In the genomic region with DNA sequence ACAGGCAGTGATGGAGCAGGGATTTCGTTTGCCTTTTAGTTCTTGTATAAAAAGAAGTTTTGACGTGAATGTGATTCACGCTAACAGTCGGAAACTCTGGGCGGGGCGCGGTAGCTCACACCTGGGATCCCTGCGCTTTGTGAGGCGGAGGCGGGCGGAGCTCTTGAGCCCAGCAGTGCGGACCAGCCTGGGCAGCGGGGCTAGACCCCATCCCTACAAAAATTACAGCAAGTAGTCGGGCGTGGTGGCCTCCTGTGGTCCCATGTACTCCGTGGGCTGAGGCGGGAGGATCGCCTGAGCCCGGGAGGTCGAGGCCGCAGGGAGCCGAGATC, we compare ENCODE assay signal across 8 cellular contexts.
DNase-seq lines count a peak whose midpoint lies in the region; ATAC-seq and TF ChIP-seq lines count a peak whose summit lies in the region.
"Not testable (repeated sequence)": the region's sequence is repeated elsewhere in the genome, so short reads cannot be mapped to it uniquely, and the experiment has no call there.

No MANE protein-coding gene starts in this region.

- peak; percentile 26 for ATAC-seq in GM19043 (IDR thresholded peaks at IDR 0.05; ENCODE audit: low read depth, unreplicated experiment)
- peak; percentile 16 for ATAC-seq in GM21526 (IDR thresholded peaks at IDR 0.05; ENCODE audit: low FRiP score, unreplicated experiment)
- peak; percentile 22 for ATAC-seq in HG02852 (IDR thresholded peaks at IDR 0.05; ENCODE audit: unreplicated experiment)
- ATAC-seq in HG03354 (IDR thresholded peaks at IDR 0.05; ENCODE audit: poor library complexity, severe bottlenecking, unreplicated experiment): peak; percentile 36
- peak; percentile 42 for ATAC-seq in activated CD8-positive, alpha-beta T cell treated with anti-CD3 and anti-CD28 coated beads for 36 hours
- peak; percentile 24 to 31 for ATAC-seq in left cardiac atrium
- ATAC-seq in stimulated activated naive B cell treated with anti-CD40 and anti-IgM and Interleukin-4, amounts not matched to agents 10 μg/mL and 1 μg/mL and 100 μg/mL, for 72 hours (replicated peaks): peak; percentile 54 to 57

- H3K4me3 ChIP-seq in DOHH2 (ENCODE audit: low read length): peak overlapping the region; percentile 44; the same call in 1 of the 2 replicates

- H3K4me2 ChIP-seq in DOHH2 (ENCODE audit: low read length): not testable (repeated sequence)

- H4K20me1 ChIP-seq in DOHH2 (ENCODE audit: control insufficient read depth, insufficient read depth, low read depth, low read length): not testable (repeated sequence)

- H3K4me3 Mint-ChIP-seq in activated CD8-positive, alpha-beta T cell treated with anti-CD3 and anti-CD28 coated beads for 36 hours; stimulated activated naive B cell treated with anti-CD40 and anti-IgM and Interleukin-4, amounts not matched to agents 10 μg/mL and 1 μg/mL and 100 μg/mL, for 72 hours: not testable (repeated sequence)

- CTCF ChIA-PET in activated CD8-positive, alpha-beta T cell treated with anti-CD3 and anti-CD28 coated beads for 36 hours (lab: Charles Lee): not testable (repeated sequence)

- H3K9me3 ChIP-seq in DOHH2 (ENCODE audit: control insufficient read depth, insufficient read depth, low read length): not testable (repeated sequence)

- not testable (repeated sequence) for TF ChIP-seq CTCF in DOHH2 (IDR thresholded peaks at IDR 0.05; ENCODE audit: low read depth, low read length, poor library complexity, severe bottlenecking); activated CD8-positive, alpha-beta T cell treated with anti-CD3 and anti-CD28 coated beads for 36 hours (IDR thresholded peaks at IDR 0.05)

- not testable (repeated sequence) for H3K79me2 ChIP-seq in DOHH2 (ENCODE audit: control insufficient read depth, low read length)

- POLR2A ChIA-PET in activated CD8-positive, alpha-beta T cell treated with anti-CD3 and anti-CD28 coated beads for 36 hours (lab: Charles Lee): not testable (repeated sequence)

- not testable (repeated sequence) for H3K27ac ChIP-seq in DOHH2 (ENCODE audit: low read depth, low read length)

- H3K4me1 ChIP-seq in DOHH2 (ENCODE audit: control insufficient read depth, low read length): peaks cover 17% of the 10 kb centered on the region

- not testable (repeated sequence) for H3K36me3 ChIP-seq in DOHH2 (ENCODE audit: control insufficient read depth, low read length)

- not testable (repeated sequence) for H3F3A ChIP-seq in DOHH2 (ENCODE audit: control insufficient read depth, insufficient read depth)

- DNase-seq in activated CD8-positive, alpha-beta T cell treated with anti-CD3 and anti-CD28 coated beads for 36 hours; left cardiac atrium; stimulated activated naive B cell treated with anti-CD40 and anti-IgM and Interleukin-4, amounts not matched to agents 10 μg/mL and 1 μg/mL and 100 μg/mL, for 72 hours: not testable (repeated sequence)

- H3K27me3 Mint-ChIP-seq in activated CD8-positive, alpha-beta T cell treated with anti-CD3 and anti-CD28 coated beads for 36 hours; stimulated activated naive B cell treated with anti-CD40 and anti-IgM and Interleukin-4, amounts not matched to agents 10 μg/mL and 1 μg/mL and 100 μg/mL, for 72 hours: not testable (repeated sequence)

- not testable (repeated sequence) for H3K27me3 ChIP-seq in DOHH2 (ENCODE audit: control insufficient read depth, low read length)

- H3K36me3 Mint-ChIP-seq in activated CD8-positive, alpha-beta T cell treated with anti-CD3 and anti-CD28 coated beads for 36 hours (ENCODE audit: low read depth); stimulated activated naive B cell treated with anti-CD40 and anti-IgM and Interleukin-4, amounts not matched to agents 10 μg/mL and 1 μg/mL and 100 μg/mL, for 72 hours: not testable (repeated sequence)

- not testable (repeated sequence) for H3K9me2 ChIP-seq in DOHH2 (replicated peaks; ENCODE audit: control insufficient read depth, low read length)

- intact Hi-C loops in activated CD8-positive, alpha-beta T cell treated with anti-CD3 and anti-CD28 coated beads for 36 hours (cut with micrococcal nuclease); left cardiac atrium (cut with DNase I): not testable (repeated sequence)

- H3K27ac Mint-ChIP-seq in activated CD8-positive, alpha-beta T cell treated with anti-CD3 and anti-CD28 coated beads for 36 hours; stimulated activated naive B cell treated with anti-CD40 and anti-IgM and Interleukin-4, amounts not matched to agents 10 μg/mL and 1 μg/mL and 100 μg/mL, for 72 hours: not testable (repeated sequence)

- peaks cover 28% of the 10 kb centered on the region for H3K4me1 Mint-ChIP-seq in activated CD8-positive, alpha-beta T cell treated with anti-CD3 and anti-CD28 coated beads for 36 hours (ENCODE audit: low read depth)
- peaks cover 14 to 28% of the 10 kb centered on the region in 2 donors for H3K4me1 Mint-ChIP-seq in stimulated activated naive B cell treated with anti-CD40 and anti-IgM and Interleukin-4, amounts not matched to agents 10 μg/mL and 1 μg/mL and 100 μg/mL, for 72 hours

- H3K9me3 Mint-ChIP-seq in activated CD8-positive, alpha-beta T cell treated with anti-CD3 and anti-CD28 coated beads for 36 hours; stimulated activated naive B cell treated with anti-CD40 and anti-IgM and Interleukin-4, amounts not matched to agents 10 μg/mL and 1 μg/mL and 100 μg/mL, for 72 hours: not testable (repeated sequence)
